ENCODE assay signal across 26 cellular contexts in genomic region chr11:103935219-103935618, GRCh38.
DNase-seq lines count a peak whose midpoint lies in the region; ATAC-seq, FAIRE-seq and TF ChIP-seq lines count a peak whose summit lies in the region.
"Had no signal": no experiment of that assay in that cellular context is flagged by ENCODE, and none has a peak within 500 bp of the region (broad histone marks: within the 10 kb centered on the region; RNA-seq: fewer than 3 reads in every experiment).

No MANE protein-coding gene starts in this region.

- no peak for TF ChIP-seq RAD21 in SK-N-SH (IDR thresholded peaks at IDR 0.05; ENCODE audit: low read length)

- no peak overlapping the region for H3K4me3 Mint-ChIP-seq in astrocyte (ENCODE audit: unreplicated experiment)
- H3K4me3 Mint-ChIP-seq: B cell; CD4-positive, alpha-beta T cell; CD8-positive, alpha-beta T cell had no signal

- no peak overlapping the region for H3K4me3 ChIP-seq in Karpas-422 (ENCODE audit: low read length)
- H3K4me3 ChIP-seq in SK-N-SH (ENCODE audit: low read depth in 2 of 2, low read length in 1 of 2): no peak overlapping the region
- no peak overlapping the region for H3K4me3 ChIP-seq in astrocyte (ENCODE audit: insufficient read depth, low read depth, low read length)
- H3K4me3 ChIP-seq: A549; BLaER1 treated with 17β-estradiol and CSF1 and Interleukin-3, amounts not matched to agents 10 nM and 100 nM; GM12878 had no signal

- H3K4me2 ChIP-seq in Karpas-422 (ENCODE audit: low read depth, low read length, poor library complexity, severe bottlenecking) (no peak overlapping the region), SK-N-SH (no peak overlapping the region), astrocyte (ENCODE audit: low read length) (no peak overlapping the region)
- H3K4me2 ChIP-seq: A549; BLaER1 treated with 17β-estradiol and CSF1 and Interleukin-3, amounts not matched to agents 10 nM and 100 nM had no signal

- TF ChIP-seq CTCF in SK-N-SH (IDR thresholded peaks at IDR 0.05): no peak
- no peak for TF ChIP-seq CTCF in astrocyte (IDR thresholded peaks at IDR 0.05; ENCODE audit: insufficient read depth, low read depth, low read length)

- H2AFZ ChIP-seq in Karpas-422 (ENCODE audit: low read length) (no peak overlapping the region), SK-N-SH (ENCODE audit: low read depth) (no peak overlapping the region), astrocyte (ENCODE audit: low read depth, low read length) (no peak overlapping the region)

- H3K9ac ChIP-seq in Karpas-422 (ENCODE audit: low read length) (no peak overlapping the region), SK-N-SH (no peak overlapping the region), astrocyte (ENCODE audit: low read length) (no peak overlapping the region)
- H3K9ac ChIP-seq: BLaER1 treated with 17β-estradiol and CSF1 and Interleukin-3, amounts not matched to agents 10 nM and 100 nM had no signal

- peaks cover 26% of the 10 kb centered on the region for H3K36me3 ChIP-seq in Karpas-422 (ENCODE audit: insufficient read depth, low read length)
- no peaks in the 10 kb centered on the region for H3K36me3 ChIP-seq in SK-N-SH (replicated peaks in 1 of 2; ENCODE audit: control insufficient read depth in 1 of 2, insufficient read depth in 2 of 2, low read length in 1 of 2)
- H3K36me3 ChIP-seq in astrocyte (ENCODE audit: insufficient read depth, low read length): no peaks in the 10 kb centered on the region
- H3K36me3 ChIP-seq: BLaER1 treated with 17β-estradiol and CSF1 and Interleukin-3, amounts not matched to agents 10 nM and 100 nM had no signal

- H3K9me3 ChIP-seq in Karpas-422 (ENCODE audit: low read length): no peaks in the 10 kb centered on the region
- H3K9me3 ChIP-seq in SK-N-SH: no peaks in the 10 kb centered on the region
- H3K9me3 ChIP-seq in astrocyte (ENCODE audit: insufficient read depth, low read depth, low read length): no peaks in the 10 kb centered on the region
- H3K9me3 ChIP-seq: A549; BLaER1 treated with 17β-estradiol and CSF1 and Interleukin-3, amounts not matched to agents 10 nM and 100 nM; Caco-2 had no signal

- H3K9me3 Mint-ChIP-seq in astrocyte (ENCODE audit: unreplicated experiment): peaks cover 2% of the 10 kb centered on the region
- H3K9me3 Mint-ChIP-seq: CD8-positive, alpha-beta T cell had no signal

- no peaks in the 10 kb centered on the region for H3K27me3 ChIP-seq in Karpas-422 (ENCODE audit: low read length)
- no peaks in the 10 kb centered on the region for H3K27me3 ChIP-seq in SK-N-SH (ENCODE audit: insufficient read depth)
- H3K27me3 ChIP-seq in astrocyte (ENCODE audit: insufficient read depth, low read length): no peaks in the 10 kb centered on the region
- H3K27me3 ChIP-seq: BLaER1 treated with 17β-estradiol and CSF1 and Interleukin-3, amounts not matched to agents 10 nM and 100 nM had no signal

- DNase-seq in GM03348 (ENCODE audit: low spot score) (peak; percentile 16), Karpas-422 (no peak), SK-N-SH (no peak), astrocyte (ENCODE audit: low read depth) (no peak)
- no peak for DNase-seq in activated naive CD4-positive, alpha-beta T cell (lab: John Stamatoyannopoulos, UW)
- DNase-seq: AML-193; Caco-2; Calu3; CD4-positive, alpha-beta T cell; CD8-positive, alpha-beta T cell; DMS79 treated with DMSO at 0.1 percent for 48 hours; GF-D8 had no signal

- H3K27ac Mint-ChIP-seq in astrocyte (ENCODE audit: unreplicated experiment): no peak overlapping the region
- H3K27ac Mint-ChIP-seq: B cell; CD4-positive, alpha-beta T cell; CD8-positive, alpha-beta T cell had no signal

- H3K27me3 Mint-ChIP-seq in astrocyte (ENCODE audit: low read depth, unreplicated experiment): no peaks in the 10 kb centered on the region
- H3K27me3 Mint-ChIP-seq: B cell; CD4-positive, alpha-beta T cell had no signal

- FAIRE-seq in astrocyte (lab: Jason Lieb, UNC): peak; percentile 37
- FAIRE-seq: A549, D721Med, G401.6, GM12878, GM12892, GM18507, GM19239 had no signal

- H4K20me1 ChIP-seq in Karpas-422 (ENCODE audit: insufficient read depth, low read depth, low read length) (no peaks in the 10 kb centered on the region), SK-N-SH (ENCODE audit: insufficient read depth) (no peaks in the 10 kb centered on the region), astrocyte (ENCODE audit: insufficient read depth, low read length) (no peaks in the 10 kb centered on the region)
- H4K20me1 ChIP-seq: BLaER1 treated with 17β-estradiol and CSF1 and Interleukin-3, amounts not matched to agents 10 nM and 100 nM had no signal

- POLR2A ChIA-PET in SK-N-SH (lab: Yijun Ruan, JAX): no interaction called here

- H3K36me3 Mint-ChIP-seq in astrocyte (ENCODE audit: low read depth, unreplicated experiment): no peaks in the 10 kb centered on the region
- H3K36me3 Mint-ChIP-seq: CD8-positive, alpha-beta T cell had no signal

- ATAC-seq in HG03565 (IDR thresholded peaks at IDR 0.05; ENCODE audit: unreplicated experiment) (no peak), GM18520 (IDR thresholded peaks at IDR 0.05; ENCODE audit: unreplicated experiment) (no peak), HG03045 (IDR thresholded peaks at IDR 0.05; ENCODE audit: unreplicated experiment) (no peak)
- ATAC-seq: A549; CD8-positive, alpha-beta T cell; GM12878 had no signal

- CTCF ChIA-PET in SK-N-SH (lab: Yijun Ruan, JAX): no interaction called here

- TF ChIP-seq EP300 in SK-N-SH (IDR thresholded peaks at IDR 0.05; ENCODE audit: borderline replicate concordance in 1 of 2, low read depth in 1 of 2, low read length in 1 of 2): no peak

- 92% methylated on average over 2 of the region's 2 CpGs for WGBS in SK-N-SH (ENCODE audit: low lambda C conversion rate)

- no peaks in the 10 kb centered on the region for H3K4me1 Mint-ChIP-seq in astrocyte (ENCODE audit: low read depth, unreplicated experiment)

- H3K79me2 ChIP-seq in Karpas-422 (ENCODE audit: low read length) (peaks cover 46% of the 10 kb centered on the region), SK-N-SH (ENCODE audit: insufficient read depth) (no peaks in the 10 kb centered on the region), astrocyte (ENCODE audit: insufficient read depth, low read length) (no peaks in the 10 kb centered on the region)

- H3K27ac ChIP-seq in Karpas-422 (ENCODE audit: low read length) (peak overlapping the region; percentile 37), SK-N-SH (ENCODE audit: low read depth in 2 of 2, low read length in 1 of 2) (no peak overlapping the region), astrocyte (ENCODE audit: low read depth, low read length) (no peak overlapping the region)
- H3K27ac ChIP-seq: 22Rv1; A549; BLaER1 treated with 17β-estradiol and CSF1 and Interleukin-3, amounts not matched to agents 10 nM and 100 nM; C4-2B had no signal

- peaks cover 8% of the 10 kb centered on the region for H3F3A ChIP-seq in SK-N-SH (replicated peaks; ENCODE audit: insufficient read depth)

- H3K4me1 ChIP-seq in Karpas-422 (ENCODE audit: low read length) (peaks cover 46% of the 10 kb centered on the region), SK-N-SH (ENCODE audit: control insufficient read depth in 1 of 2, insufficient read depth in 2 of 2, low read depth in 1 of 2, low read length in 1 of 2) (peaks cover 0 to 12% of the 10 kb centered on the region in 2 experiments; a peak in 2 of 4 replicates), astrocyte (ENCODE audit: insufficient read depth, low read length) (peaks cover under 1% of the 10 kb centered on the region)
- H3K4me1 ChIP-seq: BLaER1 treated with 17β-estradiol and CSF1 and Interleukin-3, amounts not matched to agents 10 nM and 100 nM had no signal

- H3K9me2 ChIP-seq in Karpas-422 (replicated peaks; ENCODE audit: insufficient read depth, low read length) (no peaks in the 10 kb centered on the region), SK-N-SH (no peaks in the 10 kb centered on the region)

TF ChIP-seq in SK-N-SH, 30 proteins besides CTCF, POLR2A, EP300 and RAD21:
- TF ChIP-seq IRF3 (IDR thresholded peaks at IDR 0.05; ENCODE audit: low read depth, low read length) (no peak), FOSL2 (IDR thresholded peaks at IDR 0.05; ENCODE audit: borderline replicate concordance, low read depth) (0 out of 2 replicates have a peak, but pooled peaks have one; percentile 26), FOXJ3 (CRISPR knock-in tag; IDR thresholded peaks at IDR 0.05) (no peak), PBX3 (IDR thresholded peaks at IDR 0.05) (peak; percentile 16; the same call in 1 of the 2 replicates)
